8 cellular contexts compared by ENCODE assay signal in the genomic region with DNA sequence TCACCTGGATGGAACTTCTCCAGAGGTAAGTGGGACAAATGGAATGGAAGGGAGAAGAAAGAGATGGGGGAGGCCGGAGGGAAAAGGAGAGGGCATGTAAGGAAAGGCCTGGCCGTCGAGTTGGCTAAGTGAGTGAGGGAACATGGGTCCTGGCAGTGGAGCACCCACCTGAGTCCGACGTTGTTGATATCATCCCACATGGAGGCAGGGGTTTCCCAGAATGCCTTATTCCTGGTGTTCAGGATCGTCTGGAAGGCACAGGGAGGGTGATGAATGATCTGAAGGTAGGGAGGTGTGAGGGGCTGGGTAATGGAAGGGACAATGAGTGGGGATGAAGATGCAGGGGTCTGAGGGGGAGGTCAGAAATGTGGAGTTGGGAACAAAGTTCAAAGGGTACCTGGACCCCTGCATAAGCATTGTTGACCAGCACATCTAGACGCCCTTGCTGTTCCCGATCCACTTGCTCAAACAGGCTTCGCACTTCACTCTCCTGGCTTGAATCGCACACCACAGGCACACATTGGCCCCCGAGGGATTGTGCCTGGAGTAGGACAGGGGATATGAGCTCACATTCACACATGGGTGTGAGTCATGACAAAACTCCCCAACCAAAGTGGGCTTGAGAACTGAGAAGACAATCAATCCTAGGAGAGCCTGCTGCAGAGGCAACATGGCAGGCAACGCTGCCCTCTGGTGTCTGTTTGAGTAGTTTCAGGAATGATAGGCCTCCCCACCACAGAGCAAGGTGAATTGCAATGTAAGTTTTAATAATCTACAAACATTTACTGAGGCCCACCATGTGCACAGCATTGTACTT. TPM values are rescaled to one million over a fixed set of nuclear protein-coding genes. Genes with fewer than 3 reads are reported as not detected.
DNase-seq lines count a peak whose midpoint lies in the region; ATAC-seq and TF ChIP-seq lines count a peak whose summit lies in the region.

No MANE protein-coding gene starts in this region.

- peak overlapping the region; percentile 94 for H3K27ac Mint-ChIP-seq in activated naive CD8-positive, alpha-beta T cell treated with anti-CD3 and anti-CD28 coated beads, Interleukin-2, amount 10 ng/mL, durations not matched to agents 7 days and 5 days

- peaks cover 29% of the 10 kb centered on the region for H3K36me3 Mint-ChIP-seq in activated naive CD8-positive, alpha-beta T cell treated with anti-CD3 and anti-CD28 coated beads, Interleukin-2, amount 10 ng/mL, durations not matched to agents 7 days and 5 days

- H3K4me1 ChIP-seq in DOHH2 (ENCODE audit: control insufficient read depth, low read length) (peaks cover 32% of the 10 kb centered on the region), cardiac muscle cell (ENCODE audit: low read depth) (peaks cover 7% of the 10 kb centered on the region)

- H3K79me2 ChIP-seq in DOHH2 (ENCODE audit: control insufficient read depth, low read length), result peaks cover 30% of the 10 kb centered on the region

- H3K27me3 Mint-ChIP-seq in activated naive CD8-positive, alpha-beta T cell treated with anti-CD3 and anti-CD28 coated beads, Interleukin-2, amount 10 ng/mL, durations not matched to agents 7 days and 5 days, result no peaks in the 10 kb centered on the region

- no peaks in the 10 kb centered on the region for H3K9me3 Mint-ChIP-seq in activated naive CD8-positive, alpha-beta T cell treated with anti-CD3 and anti-CD28 coated beads, Interleukin-2, amount 10 ng/mL, durations not matched to agents 7 days and 5 days

- no peak overlapping the region for H3K4me3 ChIP-seq in DOHH2 (ENCODE audit: low read length)
- H3K4me3 ChIP-seq in cardiac muscle cell, result no peak overlapping the region
- H3K4me3 ChIP-seq in retinal pigment epithelial cell (ENCODE audit: low read length), result no peak overlapping the region

- TF ChIP-seq CTCF in DOHH2 (IDR thresholded peaks at IDR 0.05; ENCODE audit: low read depth, low read length, poor library complexity, severe bottlenecking) (peak; percentile 84), cardiac muscle cell (IDR thresholded peaks at IDR 0.05; ENCODE audit: low read depth, low read length) (peak; percentile 80), retinal pigment epithelial cell (conservative IDR thresholded peaks at IDR 0.05; ENCODE audit: low read depth, low read length) (peak; percentile 77)

- H3K9me3 ChIP-seq in DOHH2 (ENCODE audit: control insufficient read depth, insufficient read depth, low read length) (no peaks in the 10 kb centered on the region), cardiac muscle cell (ENCODE audit: low read depth) (no peaks in the 10 kb centered on the region)

- H3K4me3 Mint-ChIP-seq in activated naive CD8-positive, alpha-beta T cell treated with anti-CD3 and anti-CD28 coated beads, Interleukin-2, amount 10 ng/mL, durations not matched to agents 7 days and 5 days, result peak overlapping the region; percentile 65

- DNase-seq in LoVo (ENCODE audit: low spot score) (peak; percentile 32), cardiac muscle cell (ENCODE audit: low read depth in 1 of 2, low spot score in 1 of 2) (peak; percentile 73 to 92), retinal pigment epithelial cell (ENCODE audit: low read depth) (peak; percentile 68)
- peak; percentile 66 for DNase-seq in activated naive CD8-positive, alpha-beta T cell treated with anti-CD3 and anti-CD28 coated beads, Interleukin-2, amount 10 ng/mL, durations not matched to agents 7 days and 5 days

- H3K27ac ChIP-seq in DOHH2 (ENCODE audit: low read depth, low read length) (no peak overlapping the region), cardiac muscle cell (no peak overlapping the region)

- 0 out of 2 replicates have a peak, but pooled peaks cover 3% of the 10 kb centered on the region for H3F3A ChIP-seq in DOHH2 (ENCODE audit: control insufficient read depth, insufficient read depth)

- peaks cover 44% of the 10 kb centered on the region for H3K4me1 Mint-ChIP-seq in activated naive CD8-positive, alpha-beta T cell treated with anti-CD3 and anti-CD28 coated beads, Interleukin-2, amount 10 ng/mL, durations not matched to agents 7 days and 5 days

- ATAC-seq in GM21786 (IDR thresholded peaks at IDR 0.05; ENCODE audit: unreplicated experiment) (peak; percentile 48), SK-N-SH treated with all-trans-retinoic acid at 6 μM for 48 hours (peak; percentile 81), GM21381 (IDR thresholded peaks at IDR 0.05; ENCODE audit: unreplicated experiment) (no peak)
- ATAC-seq in activated naive CD8-positive, alpha-beta T cell treated with anti-CD3 and anti-CD28 coated beads, Interleukin-2, amount 10 ng/mL, durations not matched to agents 7 days and 5 days (ENCODE audit: low read depth), result peak; percentile 55

- POLR2A ChIA-PET in activated naive CD8-positive, alpha-beta T cell treated with anti-CD3 and anti-CD28 coated beads, Interleukin-2, amount 10 ng/mL, durations not matched to agents 7 days and 5 days (lab: Charles Lee), result interaction anchor here (1.0 to 6.6 kb wide), 11 partner anchors 11 to 161 kb away, joined by 3 to 76 read pairs (median 7); partner anchors contain the start of genes CHMP4A, CIDEB, LTB4R and LTB4R2

- H3K4me2 ChIP-seq in DOHH2 (ENCODE audit: low read length), result peak overlapping the region; percentile 32; the same call in 1 of the 2 replicates

- peaks cover 39% of the 10 kb centered on the region for H3K36me3 ChIP-seq in DOHH2 (ENCODE audit: control insufficient read depth, low read length)
- H3K36me3 ChIP-seq in cardiac muscle cell, result no peaks in the 10 kb centered on the region

- H4K20me1 ChIP-seq in DOHH2 (ENCODE audit: control insufficient read depth, insufficient read depth, low read depth, low read length), result no peaks in the 10 kb centered on the region; the same call in 1 of the 2 replicates

- H3K27me3 ChIP-seq in DOHH2 (ENCODE audit: control insufficient read depth, low read length), result no peaks in the 10 kb centered on the region
- no peaks in the 10 kb centered on the region for H3K27me3 ChIP-seq in cardiac muscle cell

- H3K9me2 ChIP-seq in DOHH2 (replicated peaks; ENCODE audit: control insufficient read depth, low read length), result no peaks in the 10 kb centered on the region

TF ChIP-seq in SK-N-SH treated with all-trans-retinoic acid at 6 μM for 48 hours, 23 proteins besides CTCF, POLR2A, EP300 and RAD21 (continues in another document):
- no peak for TF ChIP-seq TCF4 (CRISPR knock-in tag; IDR thresholded peaks at IDR 0.05; ENCODE audit: borderline replicate concordance)
- no peak for TF ChIP-seq ARNTL (CRISPR knock-in tag; IDR thresholded peaks at IDR 0.05; ENCODE audit: borderline replicate concordance, low read depth)
- TF ChIP-seq GLIS3 (CRISPR knock-in tag; IDR thresholded peaks at IDR 0.05), result no peak
- TF ChIP-seq ZNF70 (CRISPR knock-in tag; IDR thresholded peaks at IDR 0.05), result no peak
- no peak for TF ChIP-seq ZNF8 (CRISPR knock-in tag; IDR thresholded peaks at IDR 0.05)
- TF ChIP-seq POU6F1 (CRISPR knock-in tag; IDR thresholded peaks at IDR 0.05; ENCODE audit: borderline replicate concordance, low read depth), result no peak
- no peak for TF ChIP-seq ESRRG (CRISPR knock-in tag; IDR thresholded peaks at IDR 0.05)
- TF ChIP-seq OSR1 (CRISPR knock-in tag; IDR thresholded peaks at IDR 0.05), result no peak
- no peak for TF ChIP-seq ZFP30 (CRISPR knock-in tag; IDR thresholded peaks at IDR 0.05)

RNA-seq across cellular contexts. Expression of gene DHRS1, which starts 3.0 kb away (rescaled TPM):
- total RNA-seq in activated naive CD8-positive, alpha-beta T cell treated with anti-CD3 and anti-CD28 coated beads, Interleukin-2, amount 10 ng/mL, durations not matched to agents 7 days and 5 days, result 10 to 100 TPM; 36.0 to 41.9 TPM
- total RNA-seq in cardiac muscle cell, result 43.2 and 54.3 TPM in 2 replicates
- polyA plus RNA-seq in cardiac muscle cell, result 53.5 and 58.1 TPM in 2 replicates

RNA-seq across cellular contexts. Expression of gene NOP9, which starts 3.1 kb away (rescaled TPM):
- total RNA-seq in activated naive CD8-positive, alpha-beta T cell treated with anti-CD3 and anti-CD28 coated beads, Interleukin-2, amount 10 ng/mL, durations not matched to agents 7 days and 5 days, result 10 to 100 TPM; 28.7 to 31.1 TPM
- 13.5 and 15.7 TPM in 2 replicates for total RNA-seq in cardiac muscle cell
- polyA plus RNA-seq in cardiac muscle cell, result 2.7 and 4.3 TPM in 2 replicates

RNA-seq across cellular contexts. Expression of gene CIDEB, which starts 11.2 kb away (rescaled TPM):
- 10 to 100 TPM; 33.7 to 34.8 TPM for total RNA-seq in activated naive CD8-positive, alpha-beta T cell treated with anti-CD3 and anti-CD28 coated beads, Interleukin-2, amount 10 ng/mL, durations not matched to agents 7 days and 5 days
- total RNA-seq in cardiac muscle cell, result not detected in 2 replicates
- polyA plus RNA-seq in cardiac muscle cell, result not detected in 2 replicates

RNA-seq across cellular contexts. Expression of gene LTB4R2, which starts 13.4 kb away (rescaled TPM):
- total RNA-seq in activated naive CD8-positive, alpha-beta T cell treated with anti-CD3 and anti-CD28 coated beads, Interleukin-2, amount 10 ng/mL, durations not matched to agents 7 days and 5 days, result 10 to 100 TPM; 19.4 to 21.2 TPM
- total RNA-seq in cardiac muscle cell, result 7.6 and 15.1 TPM in 2 replicates
- polyA plus RNA-seq in cardiac muscle cell, result 0.17 and 1.8 TPM in 2 replicates

RNA-seq across cellular contexts. Expression of gene LTB4R, which starts 14.8 kb away (rescaled TPM):
- 10 to 100 TPM; 27.0 to 27.8 TPM for total RNA-seq in activated naive CD8-positive, alpha-beta T cell treated with anti-CD3 and anti-CD28 coated beads, Interleukin-2, amount 10 ng/mL, durations not matched to agents 7 days and 5 days
- 8.5 and 8.8 TPM in 2 replicates for total RNA-seq in cardiac muscle cell
- polyA plus RNA-seq in cardiac muscle cell, result 2.0 and 2.7 TPM in 2 replicates

Comparison
In these comparisons a context has a peak if more than half of its experiments do, and no peak if none do; other contexts are left out.
1. DNase-seq: peak in every context shown above with its lines; median percentile 82 in cardiac muscle cell; 68 in retinal pigment epithelial cell; 66 in activated naive CD8-positive, alpha-beta T cell treated with anti-CD3 and anti-CD28 coated beads, Interleukin-2, amount 10 ng/mL, durations not matched to agents 7 days and 5 days; 32 in LoVo.
2. RNA of gene CIDEB, which starts 11.2 kb away (total RNA-seq): 33.7 to 34.8 TPM in activated naive CD8-positive, alpha-beta T cell treated with anti-CD3 and anti-CD28 coated beads, Interleukin-2, amount 10 ng/mL, durations not matched to agents 7 days and 5 days; not detected in cardiac muscle cell; every median in the first group is over 10 times any median in the second.
3. Peak in every context shown above with its lines, with median percentiles within 50 percentile points of each other: CTCF ChIP-seq.